12 cellular contexts compared by ENCODE assay signal in genomic region chrX:2502120-2502667, GRCh38. TPM values are rescaled to one million over a fixed set of nuclear protein-coding genes. Genes with fewer than 3 reads are reported as not detected.
DNase-seq lines count a peak whose midpoint lies in the region; ATAC-seq, FAIRE-seq and TF ChIP-seq lines count a peak whose summit lies in the region.
"Had no signal": no experiment of that assay in that cellular context is flagged by ENCODE, and none has a peak within 500 bp of the region (broad histone marks: within the 10 kb centered on the region; RNA-seq: fewer than 3 reads in every experiment).

No MANE protein-coding gene starts in this region.

- H3K4me3 ChIP-seq in HepG2 (replicated peaks in 1 of 3; ENCODE audit: insufficient read depth in 1 of 3, low read depth in 2 of 3, low read length in 3 of 3) (peak overlapping the region; percentile 3 to 58 (median 16); a peak in 3 of 6 replicates), right lobe of liver (no peak overlapping the region)

- TF ChIP-seq EP300 in HepG2 (IDR thresholded peaks at IDR 0.05; ENCODE audit: low read depth in 2 of 2, low read length in 2 of 2): no peak
- TF ChIP-seq EP300 in HepG2 (CRISPR knock-in tag; IDR thresholded peaks at IDR 0.05; ENCODE audit: borderline replicate concordance): no peak

- H3K27me3 Mint-ChIP-seq in naive B cell (no peaks in the 10 kb centered on the region), type B pancreatic cell (no peaks in the 10 kb centered on the region)

- no peak for FAIRE-seq in HepG2 (lab: Jason Lieb, UNC)

- TF ChIP-seq CTCF in HepG2 (CRISPR knock-in tag; IDR thresholded peaks at IDR 0.05): no peak
- TF ChIP-seq CTCF in right lobe of liver (IDR thresholded peaks at IDR 0.05): no peak
- no peak for TF ChIP-seq CTCF in type B pancreatic cell (conservative IDR thresholded peaks at IDR 0.05)

- H3K4me1 ChIP-seq in HepG2 (ENCODE audit: insufficient read depth, low read length): peaks cover 39% of the 10 kb centered on the region
- peaks cover 0 to 23% (median under 1%) of the 10 kb centered on the region in 4 donors for H3K4me1 ChIP-seq in right lobe of liver

- H3K4me3 Mint-ChIP-seq in naive B cell: peak overlapping the region in 7 of 8 donors; percentile 64 to 93 (median 82)
- H3K4me3 Mint-ChIP-seq in type B pancreatic cell: peak overlapping the region; percentile 48

- intact Hi-C loops in HepG2 (cut with micrococcal nuclease; ENCODE audit: unreplicated experiment): no loop called here
- intact Hi-C loops in right lobe of liver (cut with DNase I): no loop called here
- intact Hi-C loops in left colon (cut with DNase I, micrococcal nuclease): no loop called here

- CTCF ChIA-PET in HepG2 (lab: Yijun Ruan, JAX; ENCODE audit: low intra/inter-chr PET ratio, low total read pairs): no interaction called here

- no peaks in the 10 kb centered on the region for H4K20me1 ChIP-seq in HepG2 (ENCODE audit: insufficient read depth, low read length)

- H3K4me2 ChIP-seq in HepG2 (ENCODE audit: low read depth, low read length): peak overlapping the region; percentile 66
- H3K4me2 ChIP-seq: SK-N-SH had no signal

- H3K36me3 ChIP-seq in HepG2 (replicated peaks in 1 of 2; ENCODE audit: control insufficient read depth in 1 of 2, insufficient read depth in 2 of 2, low read length in 2 of 2) (no peaks in the 10 kb centered on the region), right lobe of liver (no peaks in the 10 kb centered on the region)

- ATAC-seq in HepG2: 0 out of 3 replicates have a peak, but pooled peaks have one; percentile 3
- ATAC-seq in right lobe of liver: no peak
- ATAC-seq in activated naive CD4-positive, alpha-beta T cell treated with anti-CD3 and anti-CD28 coated beads, Interleukin-2, amount 50 U/mL, for 72 hours: no peak
- no peak for ATAC-seq in naive B cell (ENCODE audit: low read depth in 2 of 2)
- ATAC-seq in left colon: no peak

- peak overlapping the region; percentile 72 to 76 for H3K27ac Mint-ChIP-seq in activated naive CD4-positive, alpha-beta T cell treated with anti-CD3 and anti-CD28 coated beads, Interleukin-2, amount 50 U/mL, for 72 hours
- H3K27ac Mint-ChIP-seq in naive B cell: peak overlapping the region; percentile 63 to 94 (median 90)
- peak overlapping the region; percentile 93 for H3K27ac Mint-ChIP-seq in type B pancreatic cell

- no peak overlapping the region for H2AFZ ChIP-seq in HepG2 (ENCODE audit: low read length)

- H3K27me3 ChIP-seq in HepG2 (ENCODE audit: control insufficient read depth in 1 of 2, insufficient read depth in 2 of 2, low read length in 2 of 2): no peaks in the 10 kb centered on the region; a peak in 1 of 5 replicates
- no peaks in the 10 kb centered on the region for H3K27me3 ChIP-seq in right lobe of liver

- no peak for TF ChIP-seq POLR2A in HepG2 (IDR thresholded peaks at IDR 0.05; ENCODE audit: insufficient read depth in 1 of 2, low read depth in 2 of 2, low read length in 2 of 2)
- TF ChIP-seq POLR2A in right lobe of liver (IDR thresholded peaks at IDR 0.05): no peak

- peaks cover 23% of the 10 kb centered on the region for H3K79me2 ChIP-seq in HepG2 (ENCODE audit: insufficient read depth, low read length)

- peaks cover 0 to 8% of the 10 kb centered on the region in 2 donors for H3K36me3 Mint-ChIP-seq in activated naive CD4-positive, alpha-beta T cell treated with anti-CD3 and anti-CD28 coated beads, Interleukin-2, amount 50 U/mL, for 72 hours
- H3K36me3 Mint-ChIP-seq in naive B cell (no peaks in the 10 kb centered on the region), type B pancreatic cell (peaks cover 4% of the 10 kb centered on the region)

- H3K4me1 Mint-ChIP-seq in naive B cell (peaks cover 20 to 40% (median 35%) of the 10 kb centered on the region in 3 donors), type B pancreatic cell (ENCODE audit: unreplicated experiment) (peaks cover 18% of the 10 kb centered on the region)

- H3K9me3 Mint-ChIP-seq in activated naive CD4-positive, alpha-beta T cell treated with anti-CD3 and anti-CD28 coated beads, Interleukin-2, amount 50 U/mL, for 72 hours: no peaks in the 10 kb centered on the region
- H3K9me3 Mint-ChIP-seq in naive B cell (no peaks in the 10 kb centered on the region), type B pancreatic cell (no peaks in the 10 kb centered on the region)

- H3K9ac ChIP-seq in HepG2 (ENCODE audit: insufficient read depth, low read depth, low read length): no peak overlapping the region
- H3K9ac ChIP-seq: SK-N-SH had no signal

- no peak for TF ChIP-seq RAD21 in HepG2 (CRISPR knock-in tag; IDR thresholded peaks at IDR 0.05)

- in situ Hi-C loops in HepG2 (cut with HindIII; ENCODE audit: extremely low pct_ligation_motif_present, low pct_unique_long_range_greater_than_20kb): no loop called here

- H3K9me3 ChIP-seq in HepG2 (ENCODE audit: low read length) (no peaks in the 10 kb centered on the region), right lobe of liver (no peaks in the 10 kb centered on the region)
- H3K9me3 ChIP-seq: SK-N-SH had no signal

- no peak overlapping the region for H3K27ac ChIP-seq in HepG2 (ENCODE audit: extremely low read length, insufficient read depth, low read length)
- H3K27ac ChIP-seq in right lobe of liver: no peak overlapping the region

- no TSS peak for BruUV-seq in HepG2 (replicated peaks; lab: Mats Ljungman, UMichigan)

- WGBS in HepG2 (ENCODE audit: low lambda C conversion rate): 22% methylated on average over 4 of the region's 5 CpGs
- WGBS in right lobe of liver (ENCODE audit: insufficient coverage, low coverage, low lambda C conversion rate, missing lambda C conversion rate): 87% methylated on average over 4 of the region's 5 CpGs

- no peak for DNase-seq in HepG2 (ENCODE audit: low spot score)
- DNase-seq in right lobe of liver: no peak
- DNase-seq in activated naive CD4-positive, alpha-beta T cell treated with anti-CD3 and anti-CD28 coated beads, Interleukin-2, amount 50 U/mL, for 72 hours (ENCODE audit: low spot score in 2 of 2): no peak
- no peak for DNase-seq in naive B cell
- no peak for DNase-seq in type B pancreatic cell (ENCODE audit: extremely low spot score, unreplicated experiment)
- DNase-seq in cerebellar nuclear complex (lab: John Stamatoyannopoulos, UW): no peak
- no peak for DNase-seq in left colon
- no peak for DNase-seq in HCEC 1CT
- DNase-seq: activated CD4-positive, alpha-beta T cell treated with anti-CD3 and anti-CD28 coated beads for 48 hours; C1 segment of cervical spinal cord; NCI-H1105; SK-N-SH had no signal

- POLR2A ChIA-PET in HepG2 (lab: Yijun Ruan, JAX): no interaction called here

RNA-seq across cellular contexts. Expression of gene DHRSX, which starts 1.4 kb away (rescaled TPM):
- total RNA-seq in HepG2 (2016; rRNA removed; fragmentation: Illumina TruSeq; extraction: Trizol): 11.4 and 15.5 TPM in 2 replicates
- 17.0 and 17.1 TPM in 2 replicates for total RNA-seq in HepG2 (2016; cell fraction: cytosol; rRNA removed; fragmentation: Illumina TruSeq; extraction: Trizol; ENCODE audit: low read depth)
- 12.0 and 16.4 TPM in 2 replicates for total RNA-seq in HepG2 (2016; cell fraction: insoluble cytoplasmic fraction; rRNA removed; fragmentation: Illumina TruSeq; extraction: Trizol)
- 20.4 and 22.0 TPM in 2 replicates for total RNA-seq in HepG2 (2016; cell fraction: membrane; rRNA removed; fragmentation: Illumina TruSeq; extraction: Trizol)
- 10.0 and 12.2 TPM in 2 replicates for total RNA-seq in HepG2 (2016; cell fraction: nucleus; rRNA removed; fragmentation: Illumina TruSeq; extraction: Trizol)
- 24.3 and 28.9 TPM in 2 replicates for polyA plus RNA-seq in HepG2 (2011; rRNA removed)
- polyA plus RNA-seq in HepG2 (2011; cell fraction: cytosol; rRNA removed): 43.6 and 44.6 TPM in 2 replicates
- polyA plus RNA-seq in HepG2 (2011; cell fraction: nucleus; rRNA removed): 19.8 and 21.8 TPM in 2 replicates
- 27.9 and 45.4 TPM in 2 replicates for polyA plus RNA-seq in HepG2 (2012)
- polyA plus RNA-seq in HepG2 (2016; cell fraction: cytosol; fragmentation: Illumina TruSeq; extraction: Trizol; ENCODE audit: low read depth): 32.7 and 33.4 TPM in 2 replicates
- 17.5 and 19.2 TPM in 2 replicates for polyA plus RNA-seq in HepG2 (2016; cell fraction: insoluble cytoplasmic fraction; fragmentation: Illumina TruSeq; extraction: Trizol; ENCODE audit: low read depth)
- polyA plus RNA-seq in HepG2 (2016; cell fraction: membrane; fragmentation: Illumina TruSeq; extraction: Trizol; ENCODE audit: low read depth): 32.3 and 33.0 TPM in 2 replicates
- polyA plus RNA-seq in HepG2 (2016; cell fraction: nucleus; fragmentation: Illumina TruSeq; extraction: Trizol; ENCODE audit: insufficient read depth, low read depth): 15.6 and 21.5 TPM in 2 replicates
- 43.4 and 47.9 TPM in 2 replicates for polyA minus RNA-seq in HepG2 (2011; rRNA and poly(A)+ RNA removed; ENCODE audit: low replicate concordance)
- polyA minus RNA-seq in HepG2 (2011; cell fraction: cytosol; rRNA and poly(A)+ RNA removed): 18.8 and 19.4 TPM in 2 replicates
- 16.5 and 19.1 TPM in 2 replicates for polyA minus RNA-seq in HepG2 (2011; cell fraction: nucleus; rRNA and poly(A)+ RNA removed)
- 10 to 100 TPM; 15.6 to 34.5 (median 29.0) TPM for total RNA-seq in right lobe of liver
- 10 to 100 TPM; 16.4 to 16.6 TPM for total RNA-seq in activated naive CD4-positive, alpha-beta T cell treated with anti-CD3 and anti-CD28 coated beads, Interleukin-2, amount 50 U/mL, for 72 hours
- 10 to 100 TPM; 20.9 to 33.3 (median 28.4) TPM for polyA plus RNA-seq in naive B cell (ENCODE audit: low read depth in 6 of 6)
- total RNA-seq in type B pancreatic cell (ENCODE audit: low replicate concordance): 21.0 and 34.2 TPM in 2 replicates
- total RNA-seq in left colon: 10 to 100 TPM; 32.2 to 38.1 TPM

RNA-seq across cellular contexts. Expression of gene ZBED1, which starts 1.4 kb away (rescaled TPM):
- total RNA-seq in HepG2 (2016; rRNA removed; fragmentation: Illumina TruSeq; extraction: Trizol): 28.9 and 29.8 TPM in 2 replicates
- total RNA-seq in HepG2 (2016; cell fraction: cytosol; rRNA removed; fragmentation: Illumina TruSeq; extraction: Trizol; ENCODE audit: low read depth): 4.7 and 6.3 TPM in 2 replicates
- total RNA-seq in HepG2 (2016; cell fraction: insoluble cytoplasmic fraction; rRNA removed; fragmentation: Illumina TruSeq; extraction: Trizol): 24.4 and 29.9 TPM in 2 replicates
- 21.5 and 24.7 TPM in 2 replicates for total RNA-seq in HepG2 (2016; cell fraction: membrane; rRNA removed; fragmentation: Illumina TruSeq; extraction: Trizol)
- 14.1 and 17.2 TPM in 2 replicates for total RNA-seq in HepG2 (2016; cell fraction: nucleus; rRNA removed; fragmentation: Illumina TruSeq; extraction: Trizol)
- 20.0 and 24.1 TPM in 2 replicates for polyA plus RNA-seq in HepG2 (2011; rRNA removed)
- polyA plus RNA-seq in HepG2 (2011; cell fraction: cytosol; rRNA removed): 17.2 and 25.9 TPM in 2 replicates
- polyA plus RNA-seq in HepG2 (2011; cell fraction: nucleus; rRNA removed): 15.2 and 18.2 TPM in 2 replicates
- polyA plus RNA-seq in HepG2 (2012): 18.2 TPM in 2 replicates
- 3.0 and 3.2 TPM in 2 replicates for polyA plus RNA-seq in HepG2 (2016; cell fraction: cytosol; fragmentation: Illumina TruSeq; extraction: Trizol; ENCODE audit: low read depth)
- 25.3 and 26.7 TPM in 2 replicates for polyA plus RNA-seq in HepG2 (2016; cell fraction: insoluble cytoplasmic fraction; fragmentation: Illumina TruSeq; extraction: Trizol; ENCODE audit: low read depth)
- polyA plus RNA-seq in HepG2 (2016; cell fraction: membrane; fragmentation: Illumina TruSeq; extraction: Trizol; ENCODE audit: low read depth): 10.1 and 11.7 TPM in 2 replicates
- polyA plus RNA-seq in HepG2 (2016; cell fraction: nucleus; fragmentation: Illumina TruSeq; extraction: Trizol; ENCODE audit: insufficient read depth, low read depth): 17.2 and 17.7 TPM in 2 replicates
- 51.4 and 60.3 TPM in 2 replicates for polyA minus RNA-seq in HepG2 (2011; rRNA and poly(A)+ RNA removed; ENCODE audit: low replicate concordance)
- 25.4 and 30.2 TPM in 2 replicates for polyA minus RNA-seq in HepG2 (2011; cell fraction: cytosol; rRNA and poly(A)+ RNA removed)
- polyA minus RNA-seq in HepG2 (2011; cell fraction: nucleus; rRNA and poly(A)+ RNA removed): 10.9 and 13.4 TPM in 2 replicates
- total RNA-seq in right lobe of liver: 10 to 100 TPM; 21.7 to 44.6 (median 36.9) TPM
- 10 to 100 TPM; 19.2 to 33.4 TPM for total RNA-seq in activated naive CD4-positive, alpha-beta T cell treated with anti-CD3 and anti-CD28 coated beads, Interleukin-2, amount 50 U/mL, for 72 hours
- 10 to 100 TPM; 25.6 to 82.8 (median 56.4) TPM for polyA plus RNA-seq in naive B cell (ENCODE audit: low read depth in 6 of 6)
- total RNA-seq in type B pancreatic cell (ENCODE audit: low replicate concordance): 29.3 and 42.0 TPM in 2 replicates
- total RNA-seq in left colon: 10 to 100 TPM; 41.5 to 56.3 TPM

Comparison
In these comparisons a context has a peak if more than half of its experiments do, and no peak if none do; other contexts are left out.
1. H3K4me3 ChIP-seq: peak in HepG2 (3 of 3); none in right lobe of liver (0 of 3).
2. Peak in every context shown above with its lines, with median percentiles within 50 percentile points of each other: H3K27ac Mint-ChIP-seq.